1 cellular context compared by ENCODE assay signal in genomic region chr22:50656122-50657070, GRCh38.
TF ChIP-seq lines count a peak whose summit lies in the region.

No MANE protein-coding gene starts in this region.

TF ChIP-seq in A549, 52 proteins besides CTCF, POLR2A, EP300 and RAD21:
- TF ChIP-seq TFCP2L1 (CRISPR knock-in tag; IDR thresholded peaks at IDR 0.05) (no peak), PBX3 (IDR thresholded peaks at IDR 0.05) (no peak), E2F6 (IDR thresholded peaks at IDR 0.05; ENCODE audit: borderline replicate concordance, low read depth) (0 out of 2 replicates have a peak, but pooled peaks have one; percentile 39), HES2 (IDR thresholded peaks at IDR 0.05) (no peak), PHF8 (IDR thresholded peaks at IDR 0.05; ENCODE audit: borderline replicate concordance, low read depth) (no peak), ELK1 (IDR thresholded peaks at IDR 0.05; ENCODE audit: low read depth, low read length) (no peak), ZFP36 (IDR thresholded peaks at IDR 0.05; ENCODE audit: borderline replicate concordance, partially characterized antibody) (no peak), CHD2 (IDR thresholded peaks at IDR 0.05; ENCODE audit: low read length, partially characterized antibody) (no peak), SREBF2 (IDR thresholded peaks at IDR 0.05) (no peak), RARB (CRISPR knock-in tag; IDR thresholded peaks at IDR 0.05) (no peak), NFE2L2 (conservative IDR thresholded peaks at IDR 0.05; ENCODE audit: low read length) (no peak), FOSL2 (IDR thresholded peaks at IDR 0.05) (no peak), FOSL2 (CRISPR knock-in tag; IDR thresholded peaks at IDR 0.05) (peak; percentile 29; the same call in 1 of the 2 replicates), MAX (IDR thresholded peaks at IDR 0.05) (peak; percentile 42; the same call in 1 of the 2 replicates), JUN (IDR thresholded peaks at IDR 0.05) (no peak), CBX8 (IDR thresholded peaks at IDR 0.05) (no peak)
